In genomic region chr9:126108240-126108639, GRCh38 we compare ENCODE assay signal across 12 cellular contexts.
DNase-seq lines count a peak whose midpoint lies in the region; ATAC-seq and TF ChIP-seq lines count a peak whose summit lies in the region.
"Had no signal": no experiment of that assay in that cellular context is flagged by ENCODE, and none has a peak within 500 bp of the region (broad histone marks: within the 10 kb centered on the region; RNA-seq: fewer than 3 reads in every experiment).

No MANE protein-coding gene starts in this region.

- no peak overlapping the region for H3K9ac ChIP-seq in mesendoderm (ENCODE audit: low read length)

- no peak overlapping the region for H2BK15ac ChIP-seq in mesendoderm (replicated peaks; ENCODE audit: low read depth)

- no peak overlapping the region for H2BK120ac ChIP-seq in mesendoderm (ENCODE audit: low read depth, low read length)

- peak; percentile 7 for DNase-seq in ELR (ENCODE audit: low read depth)
- DNase-seq in dermis blood vessel endothelial cell: peak; percentile 36
- peak; percentile 48 for DNase-seq in mesendoderm
- DNase-seq in activated CD8-positive, alpha-beta memory T cell treated with anti-CD3 and anti-CD28 coated beads, Interleukin-2, amount 50 U/mL, for 4 hours: no peak
- no peak for DNase-seq in activated effector memory CD4-positive, alpha-beta T cell treated with Interleukin-2 at 50 U/mL for 16 hours
- DNase-seq: activated CD4-positive, alpha-beta T cell treated with anti-CD3 and anti-CD28 coated beads for 1 hour; Kasumi-1; NK-92 treated with Interleukin-12 subunit alpha and Interleukin-12 subunit beta, amount 100 ng/mL, for 24 hours; stimulated activated naive CD8-positive, alpha-beta T cell treated with anti-CD3 and anti-CD28 coated beads, Interleukin-15, amount 100 ng/mL, for 72 hours had no signal

- no peak overlapping the region for H3K4me3 ChIP-seq in mesendoderm (ENCODE audit: low read length)

- no peak overlapping the region for H2AK5ac ChIP-seq in mesendoderm (ENCODE audit: low read length)

- no peaks in the 10 kb centered on the region for H3K79me1 ChIP-seq in mesendoderm (ENCODE audit: low read length)

- WGBS in mesendoderm (ENCODE audit: extremely low coverage, insufficient coverage, low lambda C conversion rate): no CpG with 5 or more reads among the region's 11 CpGs

- H2BK5ac ChIP-seq in mesendoderm (ENCODE audit: low read length): no peak overlapping the region

- H4K8ac ChIP-seq in mesendoderm (ENCODE audit: low read depth, low read length): no peak overlapping the region

- H3K4me2 ChIP-seq in mesendoderm (ENCODE audit: low read length): no peak overlapping the region

- H3K18ac ChIP-seq in mesendoderm (ENCODE audit: low read length): no peak overlapping the region

- H3K4ac ChIP-seq in mesendoderm (ENCODE audit: low read depth, low read length): no peak overlapping the region

- H3K56ac ChIP-seq in mesendoderm (ENCODE audit: low read length): no peak overlapping the region

- no peaks in the 10 kb centered on the region for H3K79me2 ChIP-seq in mesendoderm (ENCODE audit: control insufficient read depth, insufficient read depth, low read length)

- H3K23ac ChIP-seq in mesendoderm (ENCODE audit: low read length): no peak overlapping the region

- no peaks in the 10 kb centered on the region for H3K27me3 ChIP-seq in mesendoderm (ENCODE audit: insufficient read depth, low read length, poor library complexity)

- no peaks in the 10 kb centered on the region for H3K36me3 ChIP-seq in mesendoderm (ENCODE audit: control insufficient read depth, insufficient read depth, low read length)

- no peak overlapping the region for H4K5ac ChIP-seq in mesendoderm (ENCODE audit: low read length)

- no peak for ATAC-seq in GM19452 (IDR thresholded peaks at IDR 0.05; ENCODE audit: unreplicated experiment)
- ATAC-seq in GM21576 (IDR thresholded peaks at IDR 0.05; ENCODE audit: unreplicated experiment): no peak
- ATAC-seq: stimulated activated naive CD8-positive, alpha-beta T cell treated with anti-CD3 and anti-CD28 coated beads, Interleukin-15, amount 100 ng/mL, for 72 hours had no signal

- no peak overlapping the region for H3K27ac ChIP-seq in mesendoderm (ENCODE audit: low read depth, low read length)

- no peaks in the 10 kb centered on the region for H3K4me1 ChIP-seq in mesendoderm (ENCODE audit: control insufficient read depth, low read depth, low read length)

TF ChIP-seq in PFSK-1, 5 proteins besides CTCF, POLR2A, EP300 and RAD21:
- TF ChIP-seq POLR2AphosphoS5 (IDR thresholded peaks at IDR 0.05; ENCODE audit: low read depth, low read length) (no peak), REST (IDR thresholded peaks at IDR 0.05; ENCODE audit: insufficient read depth in 1 of 2, low read depth in 2 of 2, low read length in 2 of 2) (peak; percentile 85 to 92)
TF ChIP-seq in PFSK-1: peak in this region for 1.

Comparison
In these comparisons a context has a peak if more than half of its experiments do, and no peak if none do; other contexts are left out.
1. DNase-seq: peak in ELR (single experiment), dermis blood vessel endothelial cell (single experiment) and mesendoderm (single experiment); none in activated CD8-positive, alpha-beta memory T cell treated with anti-CD3 and anti-CD28 coated beads, Interleukin-2, amount 50 U/mL, for 4 hours (single experiment) and activated effector memory CD4-positive, alpha-beta T cell treated with Interleukin-2 at 50 U/mL for 16 hours (single experiment).